24 cellular contexts compared by ENCODE assay signal in genomic region chr2:73368781-73369180, GRCh38.
"Had no signal": no experiment of that assay in that cellular context is flagged by ENCODE, and none has a peak within 500 bp of the region (broad histone marks: within the 10 kb centered on the region; RNA-seq: fewer than 3 reads in every experiment).

No MANE protein-coding gene starts in this region.

- ATAC-seq: mucosa of descending colon; natural killer cell treated with Interleukin-12 subunit alpha and Interleukin-12 subunit beta and Interleukin-15 and Interleukin-18, amount 100 ng/mL, for 72 hours; pancreas; right lobe of liver; stimulated activated naive B cell treated with anti-CD40 and anti-IgM and Interleukin-4, amounts not matched to agents 10 μg/mL and 1 μg/mL and 100 μg/mL, for 72 hours; upper lobe of right lung had no signal

- H3K4me1 ChIP-seq: colonic mucosa, esophagus squamous epithelium, pancreas, right lobe of liver, tibial nerve, upper lobe of right lung, uterus had no signal

- H3K9me3 ChIP-seq: colonic mucosa, esophagus squamous epithelium, mucosa of descending colon, neutrophil, pancreas, right lobe of liver, thoracic aorta, tibial nerve, uterus had no signal

- H3K27ac ChIP-seq: colonic mucosa, esophagus squamous epithelium, neutrophil, pancreas, right lobe of liver, thoracic aorta, tibial nerve, upper lobe of right lung, uterus had no signal

- FAIRE-seq: endothelial cell of umbilical vein, keratinocyte, pancreas, small intestine had no signal

- H3K36me3 ChIP-seq: colonic mucosa, esophagus squamous epithelium, neutrophil, pancreas, right lobe of liver, thoracic aorta, tibial nerve, upper lobe of right lung, uterus had no signal

- H3K27me3 ChIP-seq: colonic mucosa, pancreas, right lobe of liver, tibial nerve, upper lobe of right lung, uterus had no signal

- H3K4me3 ChIP-seq: colonic mucosa, esophagus squamous epithelium, lung, mucosa of descending colon, pancreas, right lobe of liver, thoracic aorta, tibial nerve, upper lobe of right lung, uterus had no signal

- DNase-seq: colonic mucosa; effector CD8-positive, alpha-beta T cell; esophagus squamous epithelium; foreskin melanocyte; glutamatergic neuron; hypothalamus; mucosa of descending colon; naive B cell; pancreas; retina; right lobe of liver; small intestine; stimulated activated CD4-positive, alpha-beta T cell treated with anti-CD3 and anti-CD28 coated beads, Interleukin-15, amount 100 ng/mL, for 24 hours; stimulated activated CD4-positive, alpha-beta T cell treated with anti-CD3 and anti-CD28 coated beads, Interleukin-2, amount 100 ng/mL, for 48 hours; stimulated activated naive B cell treated with anti-CD40 and anti-IgM and Interleukin-4, amounts not matched to agents 10 μg/mL and 1 μg/mL and 100 μg/mL, for 72 hours; upper lobe of right lung; uterus had no signal
